In genomic region chr14:32588448-32589320, GRCh38 we compare ENCODE assay signal across 8 cellular contexts.
DNase-seq lines count a peak whose midpoint lies in the region; ATAC-seq and TF ChIP-seq lines count a peak whose summit lies in the region.

No MANE protein-coding gene starts in this region.

- no peak overlapping the region for H3K27ac ChIP-seq in hepatocyte
- no peak overlapping the region for H3K27ac ChIP-seq in right atrium auricular region

- TF ChIP-seq CTCF in HFF-Myc (IDR thresholded peaks at IDR 0.05; ENCODE audit: low read depth, low read length, missing control alignments): peak; percentile 79
- peak; percentile 58 for TF ChIP-seq CTCF in hepatocyte (IDR thresholded peaks at IDR 0.05; ENCODE audit: poor library complexity)
- TF ChIP-seq CTCF in right atrium auricular region (IDR thresholded peaks at IDR 0.05): peak in 1 of 2 donors; percentile 53

- in situ Hi-C loops in G401 (cut with HindIII; ENCODE audit: low sequenced_read_pairs): no loop called here

- no peaks in the 10 kb centered on the region for H3K9me3 Mint-ChIP-seq in activated T-helper 1 cell treated with anti-CD3 and anti-CD28 coated beads, Interleukin-12 subunit alpha, Interleukin-12 subunit beta, Interleukin-2, Interleukin-4 antibody, amounts not matched to agents 30 ng/mL and 10 ng/mL and 1 ng/mL, durations not matched to agents 14 hours and 24 hours and 36 hours

- H3K27me3 Mint-ChIP-seq in activated T-helper 1 cell treated with anti-CD3 and anti-CD28 coated beads, Interleukin-12 subunit alpha, Interleukin-12 subunit beta, Interleukin-2, Interleukin-4 antibody, amounts not matched to agents 30 ng/mL and 10 ng/mL and 1 ng/mL, durations not matched to agents 14 hours and 24 hours and 36 hours (ENCODE audit: insufficient read depth): peaks cover 2% of the 10 kb centered on the region

- H3K4me3 ChIP-seq in HFF-Myc (replicated peaks; ENCODE audit: low read depth, low read length): no peak overlapping the region
- no peak overlapping the region for H3K4me3 ChIP-seq in hepatocyte
- no peak overlapping the region for H3K4me3 ChIP-seq in right atrium auricular region

- no peak overlapping the region for H3K4me3 Mint-ChIP-seq in activated T-helper 1 cell treated with anti-CD3 and anti-CD28 coated beads, Interleukin-12 subunit alpha, Interleukin-12 subunit beta, Interleukin-2, Interleukin-4 antibody, amounts not matched to agents 30 ng/mL and 10 ng/mL and 1 ng/mL, durations not matched to agents 14 hours and 24 hours and 36 hours

- no peaks in the 10 kb centered on the region for H3K4me1 Mint-ChIP-seq in activated T-helper 1 cell treated with anti-CD3 and anti-CD28 coated beads, Interleukin-12 subunit alpha, Interleukin-12 subunit beta, Interleukin-2, Interleukin-4 antibody, amounts not matched to agents 30 ng/mL and 10 ng/mL and 1 ng/mL, durations not matched to agents 14 hours and 24 hours and 36 hours (ENCODE audit: low read depth)

- H3K9me3 ChIP-seq in hepatocyte (ENCODE audit: low read depth): no peaks in the 10 kb centered on the region
- no peaks in the 10 kb centered on the region for H3K9me3 ChIP-seq in right atrium auricular region

- H3K4me2 ChIP-seq in hepatocyte: no peak overlapping the region

- H3K4me1 ChIP-seq in hepatocyte (ENCODE audit: insufficient read depth): no peaks in the 10 kb centered on the region
- peaks cover 0 to 11% of the 10 kb centered on the region in 2 donors for H3K4me1 ChIP-seq in right atrium auricular region

- no peaks in the 10 kb centered on the region for H4K20me1 ChIP-seq in hepatocyte (ENCODE audit: insufficient read depth, poor library complexity, severe bottlenecking)

- no peaks in the 10 kb centered on the region for H3K36me3 Mint-ChIP-seq in activated T-helper 1 cell treated with anti-CD3 and anti-CD28 coated beads, Interleukin-12 subunit alpha, Interleukin-12 subunit beta, Interleukin-2, Interleukin-4 antibody, amounts not matched to agents 30 ng/mL and 10 ng/mL and 1 ng/mL, durations not matched to agents 14 hours and 24 hours and 36 hours (ENCODE audit: low read depth)

- intact Hi-C loops in activated T-helper 1 cell treated with anti-CD3 and anti-CD28 coated beads, Interleukin-12 subunit alpha, Interleukin-12 subunit beta, Interleukin-2, Interleukin-4 antibody, amounts not matched to agents 30 ng/mL and 10 ng/mL and 1 ng/mL, durations not matched to agents 14 hours and 24 hours and 36 hours (cut with micrococcal nuclease): no loop called here

- H3K9me2 ChIP-seq in hepatocyte (replicated peaks; ENCODE audit: insufficient read depth): no peaks in the 10 kb centered on the region

- WGBS in hepatocyte (ENCODE audit: low lambda C conversion rate, missing lambda C conversion rate): 51% methylated on average over 6 of the region's 6 CpGs

- H3K36me3 ChIP-seq in hepatocyte (replicated peaks; ENCODE audit: insufficient read depth, low read depth): no peaks in the 10 kb centered on the region
- H3K36me3 ChIP-seq in right atrium auricular region: no peaks in the 10 kb centered on the region

- no peak for ATAC-seq in HG02852 (IDR thresholded peaks at IDR 0.05; ENCODE audit: unreplicated experiment)

- H3K27me3 ChIP-seq in hepatocyte: no peaks in the 10 kb centered on the region
- no peaks in the 10 kb centered on the region for H3K27me3 ChIP-seq in right atrium auricular region

- no peak overlapping the region for H3K27ac Mint-ChIP-seq in activated T-helper 1 cell treated with anti-CD3 and anti-CD28 coated beads, Interleukin-12 subunit alpha, Interleukin-12 subunit beta, Interleukin-2, Interleukin-4 antibody, amounts not matched to agents 30 ng/mL and 10 ng/mL and 1 ng/mL, durations not matched to agents 14 hours and 24 hours and 36 hours

- peak; percentile 66 for DNase-seq in ELR (ENCODE audit: low read depth)
- no peak for DNase-seq in HFF-Myc (ENCODE audit: extremely low read depth, low read depth)
- DNase-seq in SHP77 treated with DMSO at 0.1 percent for 48 hours (lab: John Stamatoyannopoulos, UW): peak; percentile 35
- DNase-seq in hepatocyte (ENCODE audit: low spot score): peak; percentile 18
- no peak for DNase-seq in right atrium auricular region (ENCODE audit: low spot score)
- no peak for DNase-seq in G401 (ENCODE audit: low spot score)
- no peak for DNase-seq in activated T-helper 1 cell treated with anti-CD3 and anti-CD28 coated beads, Interleukin-12 subunit alpha, Interleukin-12 subunit beta, Interleukin-2, Interleukin-4 antibody, amounts not matched to agents 30 ng/mL and 10 ng/mL and 1 ng/mL, durations not matched to agents 14 hours and 24 hours and 36 hours (ENCODE audit: low spot score)

- H2AFZ ChIP-seq in hepatocyte: no peak overlapping the region

- H3K79me2 ChIP-seq in hepatocyte: no peaks in the 10 kb centered on the region

Comparison
In these comparisons a context has a peak if more than half of its experiments do, and no peak if none do; other contexts are left out.
1. DNase-seq: peak in ELR (single experiment), SHP77 treated with DMSO at 0.1 percent for 48 hours (single experiment) and hepatocyte (single experiment); none in HFF-Myc (single experiment), right atrium auricular region (single experiment), G401 (single experiment) and activated T-helper 1 cell treated with anti-CD3 and anti-CD28 coated beads, Interleukin-12 subunit alpha, Interleukin-12 subunit beta, Interleukin-2, Interleukin-4 antibody, amounts not matched to agents 30 ng/mL and 10 ng/mL and 1 ng/mL, durations not matched to agents 14 hours and 24 hours and 36 hours (single experiment).